In genomic region chrX:67351411-67351810, GRCh38 we compare ENCODE assay signal across 20 cellular contexts.
"Had no signal": no experiment of that assay in that cellular context is flagged by ENCODE, and none has a peak within 500 bp of the region (broad histone marks: within the 10 kb centered on the region; RNA-seq: fewer than 3 reads in every experiment).

No MANE protein-coding gene starts in this region.

- H3K9me3 ChIP-seq: heart left ventricle, lower lobe of right lung, right lobe of liver, testis, vagina had no signal

- H3K27ac ChIP-seq: cardiac muscle cell, heart left ventricle, lower lobe of right lung, right lobe of liver, skin epidermis, testis, vagina had no signal

- H3K27me3 ChIP-seq: cardiac muscle cell, heart left ventricle, right lobe of liver, testis, vagina had no signal

- H3K36me3 ChIP-seq: cardiac muscle cell, heart left ventricle, lower lobe of right lung, right lobe of liver, vagina had no signal

- DNase-seq: activated B cell treated with CpG ODN at 0.5 μM for 24 hours; activated CD4-positive, alpha-beta memory T cell treated with anti-CD3 and anti-CD28 coated beads for 36 hours; activated CD4-positive, alpha-beta T cell treated with anti-CD3 and anti-CD28 coated beads for 36 hours; activated effector memory CD4-positive, alpha-beta T cell treated with Interleukin-2 at 50 U/mL for 16 hours; activated naive CD4-positive, alpha-beta T cell treated with anti-CD3 and anti-CD28 coated beads for 36 hours; activated naive CD8-positive, alpha-beta T cell treated with anti-CD3 and anti-CD28 coated beads, Interleukin-2, amount 50 U/mL, for 24 hours; activated T-cell treated with anti-CD3 and anti-CD28 coated beads, Interleukin-2, amount 50 U/mL, for 72 hours; cortex of kidney; heart left ventricle; left colon; lower lobe of right lung; naive B cell; nucleus accumbens; posterior cingulate gyrus; right lobe of liver; testis; trophoblast cell had no signal

- H3K4me1 ChIP-seq: heart left ventricle, lower lobe of right lung, testis, vagina had no signal

- H3K4me3 ChIP-seq: cardiac muscle cell, heart left ventricle, lower lobe of right lung, right lobe of liver, skin epidermis, testis, vagina had no signal

- ATAC-seq: activated CD4-positive, alpha-beta T cell treated with anti-CD3 and anti-CD28 coated beads for 36 hours; activated naive CD8-positive, alpha-beta T cell treated with anti-CD3 and anti-CD28 coated beads, Interleukin-2, amount 50 U/mL, for 24 hours; activated T-cell treated with anti-CD3 and anti-CD28 coated beads, Interleukin-2, amount 50 U/mL, for 72 hours; heart left ventricle; left colon; lower lobe of right lung had no signal
